ENCODE assay signal across 16 cellular contexts in genomic region chr18:25650201-25650941, GRCh38.
DNase-seq lines count a peak whose midpoint lies in the region; FAIRE-seq and TF ChIP-seq lines count a peak whose summit lies in the region.
"Had no signal": no experiment of that assay in that cellular context is flagged by ENCODE, and none has a peak within 500 bp of the region (broad histone marks: within the 10 kb centered on the region; RNA-seq: fewer than 3 reads in every experiment).

No MANE protein-coding gene starts in this region.

- no peak overlapping the region for H4K12ac ChIP-seq in trophoblast cell (ENCODE audit: low read depth, low read length)

- H2BK120ac ChIP-seq in trophoblast cell (ENCODE audit: insufficient read depth, low read length, poor library complexity) = peak overlapping the region; percentile 41

- WGBS in trophoblast cell (ENCODE audit: extremely low coverage, insufficient coverage, insufficient read length) = no CpG with 5 or more reads among the region's 4 CpGs
- 83 to 90% methylated on average over 3 of the region's 4 CpGs for WGBS in endodermal cell (ENCODE audit: insufficient coverage in 1 of 2, insufficient read length in 1 of 2), 2 experiments

- H3K27ac Mint-ChIP-seq in endodermal cell = no peak overlapping the region
- H3K27ac Mint-ChIP-seq: stimulated activated naive CD8-positive, alpha-beta T cell treated with anti-CD3 and anti-CD28 coated beads, Interleukin-15, amount 100 ng/mL, for 72 hours had no signal

- no peak overlapping the region for H3K14ac ChIP-seq in trophoblast cell (ENCODE audit: low read length)

- H3K4me1 Mint-ChIP-seq in endodermal cell = peaks cover 17% of the 10 kb centered on the region
- H3K4me1 Mint-ChIP-seq: stimulated activated naive CD8-positive, alpha-beta T cell treated with anti-CD3 and anti-CD28 coated beads, Interleukin-15, amount 100 ng/mL, for 72 hours had no signal

- no peak overlapping the region for H3K4me2 ChIP-seq in trophoblast cell (ENCODE audit: low read length)

- no peaks in the 10 kb centered on the region for H3K27me3 Mint-ChIP-seq in endodermal cell (ENCODE audit: insufficient read depth)
- H3K27me3 Mint-ChIP-seq: stimulated activated naive CD8-positive, alpha-beta T cell treated with anti-CD3 and anti-CD28 coated beads, Interleukin-15, amount 100 ng/mL, for 72 hours had no signal

- peak overlapping the region; percentile 67 for H2BK12ac ChIP-seq in trophoblast cell (ENCODE audit: low read length)

- H3K18ac ChIP-seq in trophoblast cell (ENCODE audit: low read length) = no peak overlapping the region

- no peak overlapping the region for H3K4ac ChIP-seq in trophoblast cell (ENCODE audit: low read depth, low read length)

- H2AFZ ChIP-seq in trophoblast cell (ENCODE audit: insufficient read depth, low read length, poor library complexity) = no peak overlapping the region

- H3K27ac ChIP-seq in trophoblast cell (ENCODE audit: low read depth, low read length) (peak overlapping the region; percentile 67), WERI-Rb-1 (no peak overlapping the region), right atrium auricular region (no peak overlapping the region), endodermal cell (ENCODE audit: low read depth, low read length) (no peak overlapping the region)

- no peak overlapping the region for H3K23ac ChIP-seq in trophoblast cell (ENCODE audit: low read length)

- FAIRE-seq in RCC 7860 (lab: Jason Lieb, UNC) = peak; percentile 95
- FAIRE-seq: K562 had no signal

- no peak overlapping the region for H4K8ac ChIP-seq in trophoblast cell (ENCODE audit: low read depth, low read length)

- no peak overlapping the region for H2AK5ac ChIP-seq in trophoblast cell (ENCODE audit: low read length)

- peaks cover 15% of the 10 kb centered on the region for H3K79me1 ChIP-seq in trophoblast cell (ENCODE audit: low read length)

- H3K9ac ChIP-seq in trophoblast cell (ENCODE audit: low read length) (no peak overlapping the region), endodermal cell (ENCODE audit: extremely low read depth, low read length, poor library complexity, severe bottlenecking) (no peak overlapping the region)

- H3K9me3 Mint-ChIP-seq in endodermal cell = no peaks in the 10 kb centered on the region

- H3K4me3 ChIP-seq in trophoblast cell (ENCODE audit: low read depth, low read length) (no peak overlapping the region), WERI-Rb-1 (ENCODE audit: low read depth, low read length) (no peak overlapping the region), right atrium auricular region (no peak overlapping the region), endodermal cell (ENCODE audit: low read length) (no peak overlapping the region)
- H3K4me3 ChIP-seq: K562 had no signal

- TF ChIP-seq CTCF in WERI-Rb-1 (IDR thresholded peaks at IDR 0.05; ENCODE audit: low read depth, low read length) (no peak), right atrium auricular region (IDR thresholded peaks at IDR 0.05) (no peak), endodermal cell (conservative IDR thresholded peaks at IDR 0.05) (no peak)

- no peak overlapping the region for H3K4me3 Mint-ChIP-seq in endodermal cell
- H3K4me3 Mint-ChIP-seq: stimulated activated naive CD8-positive, alpha-beta T cell treated with anti-CD3 and anti-CD28 coated beads, Interleukin-15, amount 100 ng/mL, for 72 hours had no signal

- H3K79me2 ChIP-seq in trophoblast cell (ENCODE audit: control insufficient read depth, insufficient read depth, low read length, poor library complexity) = no peaks in the 10 kb centered on the region

- no peaks in the 10 kb centered on the region for H3K36me3 ChIP-seq in trophoblast cell (ENCODE audit: control insufficient read depth in 1 of 2, insufficient read depth in 2 of 2, low read length in 2 of 2)
- H3K36me3 ChIP-seq in WERI-Rb-1 = no peaks in the 10 kb centered on the region
- no peaks in the 10 kb centered on the region for H3K36me3 ChIP-seq in right atrium auricular region
- no peaks in the 10 kb centered on the region for H3K36me3 ChIP-seq in endodermal cell (ENCODE audit: control insufficient read depth, insufficient read depth, low read length)

- no peaks in the 10 kb centered on the region for H3K27me3 ChIP-seq in trophoblast cell (ENCODE audit: insufficient read depth, low read length)
- no peaks in the 10 kb centered on the region for H3K27me3 ChIP-seq in WERI-Rb-1 (ENCODE audit: insufficient read depth, low read depth, severe bottlenecking)
- no peaks in the 10 kb centered on the region for H3K27me3 ChIP-seq in right atrium auricular region
- H3K27me3 ChIP-seq in endodermal cell (ENCODE audit: control insufficient read depth, insufficient read depth, low read length, poor library complexity, severe bottlenecking) = no peaks in the 10 kb centered on the region

- H3K4me1 ChIP-seq in trophoblast cell (ENCODE audit: control insufficient read depth in 1 of 2, insufficient read depth in 2 of 2, low read length in 2 of 2) (peaks cover 4 to 11% of the 10 kb centered on the region in 2 experiments), right atrium auricular region (no peaks in the 10 kb centered on the region), endodermal cell (ENCODE audit: control insufficient read depth, insufficient read depth, low read length) (peaks cover 10% of the 10 kb centered on the region)

- H2BK5ac ChIP-seq in trophoblast cell (ENCODE audit: low read depth, low read length, poor library complexity) = peak overlapping the region; percentile 67

- H4K91ac ChIP-seq in trophoblast cell (ENCODE audit: low read depth, low read length) = peak overlapping the region; percentile 60

- H3K36me3 Mint-ChIP-seq in endodermal cell (ENCODE audit: low read depth) = no peaks in the 10 kb centered on the region

- DNase-seq in EL (peak; percentile 97), RCC 7860 (ENCODE audit: low spot score) (peak; percentile 96), fibroblast of gingiva (ENCODE audit: low read depth) (peak; percentile 92), trophoblast cell (peak in 1 of 2 donors; percentile 26), HUDEP-2 (lab: John Stamatoyannopoulos, UW; ENCODE audit: unreplicated experiment in 76 of 76) (no peak), WERI-Rb-1 (no peak), right atrium auricular region (ENCODE audit: low spot score) (no peak), endodermal cell (no peak)
- DNase-seq: activated CD4-positive, alpha-beta T cell treated with anti-CD3 and anti-CD28 coated beads, Interleukin-2, amount 50 U/mL, for 4 hours; activated naive CD4-positive, alpha-beta T cell; DND-41; NCI-H2227 treated with DMSO at 0.1 percent for 48 hours; SHP77 treated with DMSO at 0.1 percent for 48 hours; stimulated activated CD4-positive, alpha-beta T cell treated with anti-CD3 and anti-CD28 coated beads, Interleukin-2, amount 100 ng/mL, for 48 hours; stimulated activated naive CD8-positive, alpha-beta T cell treated with anti-CD3 and anti-CD28 coated beads, Interleukin-15, amount 100 ng/mL, for 72 hours had no signal

- no peaks in the 10 kb centered on the region for H3K9me3 ChIP-seq in trophoblast cell (ENCODE audit: insufficient read depth, low read depth, low read length)
- no peaks in the 10 kb centered on the region for H3K9me3 ChIP-seq in WERI-Rb-1 (ENCODE audit: severe bottlenecking)
- H3K9me3 ChIP-seq in right atrium auricular region = no peaks in the 10 kb centered on the region
- no peaks in the 10 kb centered on the region for H3K9me3 ChIP-seq in endodermal cell (ENCODE audit: control insufficient read depth, low read length)

Comparison
In these comparisons a context has a peak if more than half of its experiments do, and no peak if none do; other contexts are left out.
1. DNase-seq: peak in EL (single experiment), RCC 7860 (single experiment) and fibroblast of gingiva (single experiment); none in HUDEP-2 (0 of 76), WERI-Rb-1 (single experiment), right atrium auricular region (single experiment) and endodermal cell (single experiment).